Comparison of ENCODE assay signal across 15 cellular contexts in the genomic region with DNA sequence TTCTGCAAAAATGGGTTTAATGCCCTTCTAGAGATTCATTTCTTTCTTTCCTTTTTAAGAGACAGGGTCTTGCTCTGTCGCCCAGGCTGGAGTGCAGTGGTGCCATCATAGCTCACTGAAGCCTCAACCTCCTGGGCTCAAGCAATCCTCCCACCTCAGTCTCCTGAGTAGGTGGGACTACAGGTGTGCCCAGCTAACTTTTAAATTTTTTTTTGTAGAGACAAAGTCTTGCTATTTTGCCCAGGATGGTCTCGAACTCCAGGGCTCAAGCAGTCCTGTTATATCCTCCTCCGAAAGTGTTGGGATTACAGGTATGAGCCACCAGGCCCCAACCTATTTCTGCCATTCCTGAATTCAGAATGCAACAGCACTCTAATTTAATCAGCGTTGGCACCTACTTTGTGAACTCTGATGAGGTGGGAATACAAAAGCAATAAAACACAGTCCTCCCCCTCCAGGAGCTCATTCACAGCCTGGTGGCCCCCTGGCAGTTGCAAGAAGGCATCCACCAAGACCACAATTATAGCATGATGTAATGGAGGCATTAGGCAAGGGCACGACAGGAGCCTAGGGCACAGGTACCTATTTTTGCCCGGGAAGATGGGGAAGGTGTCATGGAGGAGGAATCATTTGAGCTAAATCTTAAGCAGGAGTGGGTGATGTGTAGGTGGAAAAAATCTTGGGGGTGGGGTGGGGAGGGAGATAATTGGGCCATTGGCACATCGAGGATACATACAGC. TPM values are rescaled to one million over a fixed set of nuclear protein-coding genes. Genes with fewer than 3 reads are reported as not detected.
A peak's percentile ranks its signal among the peaks of the same experiment; 100 is the strongest.
DNase-seq lines count a peak whose midpoint lies in the region; ATAC-seq and TF ChIP-seq lines count a peak whose summit lies in the region.
"Had no signal": no experiment of that assay in that cellular context is flagged by ENCODE, and none has a peak within 500 bp of the region (broad histone marks: within the 10 kb centered on the region; RNA-seq: fewer than 3 reads in every experiment).

No MANE protein-coding gene starts in this region.

- H3K36me3 ChIP-seq in GM23248 (ENCODE audit: low read depth) (peaks cover 8% of the 10 kb centered on the region), ascending aorta (peaks cover 25 to 32% of the 10 kb centered on the region in 2 donors), gastrocnemius medialis (peaks cover 0 to 20% of the 10 kb centered on the region in 2 donors), testis (ENCODE audit: low read depth, missing control alignments) (no peaks in the 10 kb centered on the region)

- H3K4me3 ChIP-seq in GM23248 = no peak overlapping the region
- peak overlapping the region in 1 of 2 donors; percentile 80 for H3K4me3 ChIP-seq in ascending aorta
- H3K4me3 ChIP-seq in gastrocnemius medialis = no peak overlapping the region
- no peak overlapping the region for H3K4me3 ChIP-seq in testis

- H3K27me3 ChIP-seq in GM23248 (replicated peaks; ENCODE audit: insufficient read depth) (no peaks in the 10 kb centered on the region), ascending aorta (no peaks in the 10 kb centered on the region), gastrocnemius medialis (no peaks in the 10 kb centered on the region), testis (no peaks in the 10 kb centered on the region)

- ATAC-seq in left lobe of liver = no peak
- no peak for ATAC-seq in gastrocnemius medialis
- ATAC-seq in GM19328 (IDR thresholded peaks at IDR 0.05; ENCODE audit: unreplicated experiment) = no peak
- ATAC-seq in HG02798 (IDR thresholded peaks at IDR 0.05; ENCODE audit: poor library complexity, unreplicated experiment) = no peak

- in situ Hi-C loops in GM23248 (cut with MboI) (loop anchor here (10.0 kb wide), 1 partner anchor 183 kb away; no protein-coding TSS in a partner anchor), gastrocnemius medialis (cut with MboI; ENCODE audit: low sequenced_read_pairs in 4 of 4) (loop anchor here in 2 of 4 donors (10.0 kb wide), 1 partner anchor 73 kb away; no protein-coding TSS in a partner anchor)

- WGBS in GM23248 (ENCODE audit: low coverage in 1 of 2, low lambda C conversion rate in 2 of 2, missing lambda C conversion rate in 2 of 2), 2 experiments = 90 to 93% methylated on average over 7 of the region's 7 CpGs
- WGBS in testis, 2 donors = 87 to 89% methylated on average over 7 of the region's 7 CpGs

- no peak overlapping the region for H3K9ac ChIP-seq in GM23248

- no peaks in the 10 kb centered on the region for H3K9me3 ChIP-seq in GM23248 (ENCODE audit: low read depth)
- no peaks in the 10 kb centered on the region for H3K9me3 ChIP-seq in ascending aorta
- H3K9me3 ChIP-seq in gastrocnemius medialis = no peaks in the 10 kb centered on the region
- no peaks in the 10 kb centered on the region for H3K9me3 ChIP-seq in testis

- H3K79me2 ChIP-seq in GM23248 (ENCODE audit: insufficient read depth) = peaks cover 34% of the 10 kb centered on the region

- no peaks in the 10 kb centered on the region for H3K9me2 ChIP-seq in GM23248 (ENCODE audit: insufficient read depth)

- H4K20me1 ChIP-seq in GM23248 (ENCODE audit: insufficient read depth) = peaks cover 12% of the 10 kb centered on the region; the same call in 1 of the 2 replicates

- H2AFZ ChIP-seq in GM23248 = no peak overlapping the region

- peak overlapping the region; percentile 89 for H3K27ac ChIP-seq in GM23248
- H3K27ac ChIP-seq in ascending aorta = peak overlapping the region; percentile 90 to 96
- H3K27ac ChIP-seq in gastrocnemius medialis = peak overlapping the region; percentile 87 to 96 (median 91)
- peak overlapping the region in 1 of 2 donors; percentile 99 for H3K27ac ChIP-seq in testis

- no peak overlapping the region for H3K4me2 ChIP-seq in GM23248 (ENCODE audit: unreplicated experiment)

- TF ChIP-seq CTCF in ascending aorta (IDR thresholded peaks at IDR 0.05) (no peak), gastrocnemius medialis (IDR thresholded peaks at IDR 0.05 in 4 of 5, conservative IDR thresholded peaks at IDR 0.05 in 1 of 5) (no peak), testis (IDR thresholded peaks at IDR 0.05) (no peak)

- no peak for DNase-seq in GM23248
- DNase-seq in ascending aorta (ENCODE audit: low spot score in 2 of 2) = peak in 1 of 2 donors; percentile 69
- DNase-seq in left lobe of liver (ENCODE audit: low spot score) = peak; percentile 26
- DNase-seq in gastrocnemius medialis = peak in 1 of 2 donors; percentile 13
- DNase-seq in testis = no peak
- no peak for DNase-seq in HUDEP-2 (lab: John Stamatoyannopoulos, UW; ENCODE audit: unreplicated experiment in 76 of 76)
- DNase-seq: NCI-H1048; NCI-H2171; NK-92 treated with Interleukin-12 subunit alpha and Interleukin-12 subunit beta, amount 100 ng/mL, for 24 hours; retina; SHP77 treated with DMSO at 0.1 percent for 48 hours; stimulated activated CD4-positive, alpha-beta T cell treated with anti-CD3 and anti-CD28 coated beads, Interleukin-4, amount 100 ng/mL, for 24 hours; T-helper 9 cell had no signal

- intact Hi-C loops in ascending aorta (cut with DNase I) (loop anchor here (10.0 kb wide), 1 partner anchor 63 kb away; no protein-coding TSS in a partner anchor), gastrocnemius medialis (cut with DNase I; ENCODE audit: low total_unique reads) (loop anchor here (5.0 kb wide), 1 partner anchor 40 kb away; no protein-coding TSS in a partner anchor), testis (cut with DNase I; ENCODE audit: low total_unique reads) (no loop called here)

- H3K4me1 ChIP-seq in GM23248 (ENCODE audit: insufficient read depth) (peaks cover 28% of the 10 kb centered on the region), ascending aorta (peaks cover 0 to 5% of the 10 kb centered on the region in 2 donors), gastrocnemius medialis (peaks cover 12 to 15% of the 10 kb centered on the region in 2 donors), testis (peaks cover 8% of the 10 kb centered on the region)

- H3F3A ChIP-seq in GM23248 (ENCODE audit: insufficient read depth) = peaks cover 36% of the 10 kb centered on the region

- TF ChIP-seq POLR2A in gastrocnemius medialis (IDR thresholded peaks at IDR 0.05) (no peak), testis (IDR thresholded peaks at IDR 0.05) (no peak)

RNA-seq across cellular contexts. Expression of gene RHOB, which starts 5.1 kb away (rescaled TPM):
- 303 and 305 TPM in 2 replicates for total RNA-seq in GM23248 (2014; rRNA removed; shearing (Covaris generic))
- polyA plus RNA-seq in GM23248 (2016; fragmentation: Nextera tagmentation; extraction: Ambion mirVana) (45.6 and 47.8 TPM in 2 replicates), testis (ENCODE audit: insufficient read depth, low read depth, low replicate concordance) (86.3 TPM)
- total RNA-seq in ascending aorta (3,143 TPM), left lobe of liver (250 TPM), gastrocnemius medialis (1,000 to 10,000 TPM in 2 of 4 donors, 100 to 1,000 TPM in 2; 696 to 1,267 (median 1,094) TPM), testis (100 to 1,000 TPM; 186 to 244 TPM)
